19 cellular contexts compared by ENCODE assay signal in the genomic region with DNA sequence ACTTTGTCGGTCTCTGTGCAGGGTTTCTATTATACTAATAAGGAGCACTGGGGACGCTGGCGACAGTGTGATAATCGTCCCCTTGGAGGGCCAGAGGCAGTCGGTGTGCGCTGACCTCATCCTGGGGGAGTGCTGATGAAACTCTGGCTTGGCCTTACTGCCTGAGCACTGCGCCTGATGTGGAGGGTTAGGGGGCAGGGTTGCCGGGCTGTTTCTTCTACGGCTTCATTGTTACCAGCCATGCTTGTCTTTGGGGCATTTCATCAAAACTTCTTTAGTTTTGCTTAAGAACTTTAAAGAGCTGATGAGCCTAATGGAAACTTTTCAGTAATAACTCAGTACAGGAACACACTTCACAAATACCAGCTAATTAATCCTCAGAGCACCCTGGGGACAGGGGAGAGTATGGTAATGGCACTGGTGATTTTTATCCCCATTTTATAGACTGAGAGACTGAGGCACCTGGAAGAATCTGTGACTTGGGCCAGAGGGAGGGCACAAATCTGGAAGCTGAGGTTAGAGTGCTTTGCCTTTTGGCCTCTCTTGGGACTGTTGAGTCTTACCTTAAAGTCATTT.
DNase-seq lines count a peak whose midpoint lies in the region; ATAC-seq and TF ChIP-seq lines count a peak whose summit lies in the region.
"Had no signal": no experiment of that assay in that cellular context is flagged by ENCODE, and none has a peak within 500 bp of the region (broad histone marks: within the 10 kb centered on the region; RNA-seq: fewer than 3 reads in every experiment).

No MANE protein-coding gene starts in this region.

- no peak overlapping the region for H3K27ac ChIP-seq in CD4-positive, CD25-positive, alpha-beta regulatory T cell (ENCODE audit: insufficient read depth, low read length, poor library complexity, severe bottlenecking)
- no peak overlapping the region for H3K27ac ChIP-seq in H9 (ENCODE audit: insufficient read length, low read depth, low read length)
- H3K27ac ChIP-seq: esophagus squamous epithelium, ovary, upper lobe of left lung had no signal

- H3K9me3 ChIP-seq in CD4-positive, CD25-positive, alpha-beta regulatory T cell (ENCODE audit: control insufficient read depth in 2 of 2, low read length in 2 of 2): no peaks in the 10 kb centered on the region
- H3K9me3 ChIP-seq in H9 (ENCODE audit: control insufficient read depth, low read depth, low read length): no peaks in the 10 kb centered on the region
- H3K9me3 ChIP-seq: esophagus squamous epithelium, ovary, upper lobe of left lung had no signal

- H3K56ac ChIP-seq in H9 (ENCODE audit: insufficient read length, low read depth, low read length): no peak overlapping the region

- H2BK120ac ChIP-seq in H9 (ENCODE audit: low read depth, low read length, poor library complexity, severe bottlenecking): no peak overlapping the region

- H3K23ac ChIP-seq in H9 (ENCODE audit: insufficient read length, low read depth, low read length): no peak overlapping the region

- no peaks in the 10 kb centered on the region for H3K9me3 Mint-ChIP-seq in CD4-positive, CD25-positive, alpha-beta regulatory T cell
- H3K9me3 Mint-ChIP-seq in H9 (no peaks in the 10 kb centered on the region), nephron progenitor cell (no peaks in the 10 kb centered on the region)
- no peaks in the 10 kb centered on the region for H3K9me3 Mint-ChIP-seq in effector memory CD8-positive, alpha-beta T cell

- H4K8ac ChIP-seq in H9 (replicated peaks; ENCODE audit: insufficient read length, low read depth, low read length): no peak overlapping the region

- no peak overlapping the region for H4K5ac ChIP-seq in H9 (ENCODE audit: insufficient read length, low read depth, low read length)

- peaks cover 0 to 21% (median 10%) of the 10 kb centered on the region in 4 donors for H3K4me1 Mint-ChIP-seq in CD4-positive, CD25-positive, alpha-beta regulatory T cell
- peaks cover 32 to 38% of the 10 kb centered on the region in 2 experiments for H3K4me1 Mint-ChIP-seq in H9
- H3K4me1 Mint-ChIP-seq in effector memory CD8-positive, alpha-beta T cell (ENCODE audit: low read depth in 2 of 2): peaks cover 14 to 20% of the 10 kb centered on the region in 2 donors
- peaks cover 45% of the 10 kb centered on the region for H3K4me1 Mint-ChIP-seq in nephron progenitor cell

- no peaks in the 10 kb centered on the region for H4K20me1 ChIP-seq in H9 (ENCODE audit: control insufficient read depth, insufficient read depth, insufficient read length)

- H2BK5ac ChIP-seq in H9 (ENCODE audit: insufficient read length, low read length): no peak overlapping the region

- no peaks in the 10 kb centered on the region for H3K36me3 ChIP-seq in CD4-positive, CD25-positive, alpha-beta regulatory T cell (ENCODE audit: control insufficient read depth, insufficient read depth, low read length)
- H3K36me3 ChIP-seq: esophagus squamous epithelium, ovary, upper lobe of left lung had no signal

- no peak overlapping the region for H2BK12ac ChIP-seq in H9 (ENCODE audit: insufficient read length, low read depth, low read length)

- H3T11ph ChIP-seq in H9 (ENCODE audit: low read length): no peak overlapping the region

- H3K79me2 ChIP-seq in H9 (ENCODE audit: insufficient read depth, low read length): no peaks in the 10 kb centered on the region

- no peak overlapping the region for H4K91ac ChIP-seq in H9 (ENCODE audit: insufficient read length, low read depth, low read length)

- H3K36me3 Mint-ChIP-seq in CD4-positive, CD25-positive, alpha-beta regulatory T cell: peaks cover 13% of the 10 kb centered on the region
- no peaks in the 10 kb centered on the region for H3K36me3 Mint-ChIP-seq in H9 (ENCODE audit: insufficient read depth in 1 of 3, low read depth in 3 of 3)
- peaks cover 5% of the 10 kb centered on the region for H3K36me3 Mint-ChIP-seq in effector memory CD8-positive, alpha-beta T cell (ENCODE audit: insufficient read depth)
- peaks cover 9% of the 10 kb centered on the region for H3K36me3 Mint-ChIP-seq in nephron progenitor cell (ENCODE audit: low read depth)

- WGBS in H9 (ENCODE audit: extremely low coverage, insufficient read length, low lambda C conversion rate): no CpG with 5 or more reads among the region's 9 CpGs

- H2BK15ac ChIP-seq in H9 (ENCODE audit: low read depth, low read length): no peak overlapping the region

- H3K4ac ChIP-seq in H9 (ENCODE audit: low read depth, low read length): no peak overlapping the region

- peak overlapping the region; percentile 36 for H3K18ac ChIP-seq in H9 (ENCODE audit: insufficient read length, low read depth, low read length)

- H3K27me3 ChIP-seq in CD4-positive, CD25-positive, alpha-beta regulatory T cell (ENCODE audit: control insufficient read depth, insufficient read depth, low read length): no peaks in the 10 kb centered on the region
- no peaks in the 10 kb centered on the region for H3K27me3 ChIP-seq in H9 (ENCODE audit: insufficient read depth, low read length)
- H3K27me3 ChIP-seq: esophagus squamous epithelium, ovary, upper lobe of left lung had no signal

- H3K23me2 ChIP-seq in H9 (ENCODE audit: insufficient read length, low read depth, low read length, poor library complexity, severe bottlenecking): no peaks in the 10 kb centered on the region

- DNase-seq in CD4-positive, CD25-positive, alpha-beta regulatory T cell: no peak
- DNase-seq in H9: no peak
- DNase-seq in effector memory CD8-positive, alpha-beta T cell: no peak
- no peak for DNase-seq in nephron progenitor cell
- no peak for DNase-seq in H4 (ENCODE audit: low spot score)
- no peak for DNase-seq in stimulated activated CD8-positive, alpha-beta memory T cell treated with anti-CD3 and anti-CD28 coated beads, Interleukin-4, amount 100 ng/mL, for 48 hours
- DNase-seq: activated CD4-positive, alpha-beta T cell treated with anti-CD3 and anti-CD28 coated beads for 4 hours; activated T-cell treated with anti-CD3 and anti-CD28 coated beads, Interleukin-2, amount 50 U/mL, for 48 hours; AML-193; aorta; esophagus squamous epithelium; KBM-7; NCI-H187; NCI-H69; ovary; T-helper 17 cell had no signal

- H3K4me3 ChIP-seq in CD4-positive, CD25-positive, alpha-beta regulatory T cell (ENCODE audit: low read depth, low read length): no peak overlapping the region
- H3K4me3 ChIP-seq: esophagus squamous epithelium, ovary, upper lobe of left lung had no signal

- no peak for ATAC-seq in CD4-positive, CD25-positive, alpha-beta regulatory T cell (ENCODE audit: low read depth in 2 of 2)
- ATAC-seq in effector memory CD8-positive, alpha-beta T cell (replicated peaks): no peak
- no peak for ATAC-seq in GM21367 (IDR thresholded peaks at IDR 0.05; ENCODE audit: unreplicated experiment)
- ATAC-seq in HG03520 (IDR thresholded peaks at IDR 0.05; ENCODE audit: unreplicated experiment): no peak
- ATAC-seq: T-helper 17 cell had no signal

- H3K4me2 ChIP-seq in H9 (ENCODE audit: insufficient read depth, insufficient read length, low read length): no peak overlapping the region

- H3K4me1 ChIP-seq in CD4-positive, CD25-positive, alpha-beta regulatory T cell (ENCODE audit: control insufficient read depth, insufficient read depth, low read length, poor library complexity, severe bottlenecking): no peaks in the 10 kb centered on the region
- no peaks in the 10 kb centered on the region; the same call in 1 of the 2 replicates for H3K4me1 ChIP-seq in H9 (ENCODE audit: insufficient read depth, low read length)
- H3K4me1 ChIP-seq: esophagus squamous epithelium, upper lobe of left lung had no signal

- H3K14ac ChIP-seq in H9 (ENCODE audit: insufficient read depth, low read length): no peak overlapping the region

- H3K79me1 ChIP-seq in H9 (ENCODE audit: insufficient read depth, low read depth, low read length, poor library complexity, severe bottlenecking): no peaks in the 10 kb centered on the region

- peak overlapping the region in 2 of 3 donors; percentile 1 to 51 for H3K27ac Mint-ChIP-seq in CD4-positive, CD25-positive, alpha-beta regulatory T cell
- H3K27ac Mint-ChIP-seq in H9 (peak overlapping the region; percentile 65 to 84 (median 69); a peak in 6 of 7 replicates), nephron progenitor cell (peak overlapping the region; percentile 28)
- H3K27ac Mint-ChIP-seq in effector memory CD8-positive, alpha-beta T cell: peak overlapping the region; percentile 13 to 59
- H3K27ac Mint-ChIP-seq: T-helper 17 cell had no signal

- H2AFZ ChIP-seq in H9 (ENCODE audit: low read length): no peak overlapping the region

- no peaks in the 10 kb centered on the region for H3K27me3 Mint-ChIP-seq in CD4-positive, CD25-positive, alpha-beta regulatory T cell
- H3K27me3 Mint-ChIP-seq in H9 (ENCODE audit: low read depth) (no peaks in the 10 kb centered on the region), nephron progenitor cell (ENCODE audit: low read depth, poor library complexity) (no peaks in the 10 kb centered on the region)
- H3K27me3 Mint-ChIP-seq in effector memory CD8-positive, alpha-beta T cell: no peaks in the 10 kb centered on the region
- H3K27me3 Mint-ChIP-seq: T-helper 17 cell had no signal

- no peak overlapping the region for H2AK5ac ChIP-seq in H9 (ENCODE audit: insufficient read length, low read length)

- no peak for TF ChIP-seq CTCF in H9 (conservative IDR thresholded peaks at IDR 0.05)
- no peak for TF ChIP-seq CTCF in nephron progenitor cell (IDR thresholded peaks at IDR 0.05)

- no peak overlapping the region for H3K9ac ChIP-seq in H9 (ENCODE audit: extremely low read depth, insufficient read length, low read length)

- H3K4me3 Mint-ChIP-seq in CD4-positive, CD25-positive, alpha-beta regulatory T cell: no peak overlapping the region
- H3K4me3 Mint-ChIP-seq in H9 (no peak overlapping the region), nephron progenitor cell (no peak overlapping the region)
- no peak overlapping the region for H3K4me3 Mint-ChIP-seq in effector memory CD8-positive, alpha-beta T cell
- H3K4me3 Mint-ChIP-seq: T-helper 17 cell had no signal

- no peak overlapping the region for H2BK20ac ChIP-seq in H9 (ENCODE audit: low read depth, low read length, poor library complexity, severe bottlenecking)
